In genomic region chr20:46709055-46709458, GRCh38 we compare ENCODE assay signal across 8 cellular contexts. TPM values are rescaled to one million over a fixed set of nuclear protein-coding genes. Genes with fewer than 3 reads are reported as not detected.
DNase-seq lines count a peak whose midpoint lies in the region; ATAC-seq, FAIRE-seq and TF ChIP-seq lines count a peak whose summit lies in the region.

No MANE protein-coding gene starts in this region.

- peaks cover 47% of the 10 kb centered on the region for H3K27me3 Mint-ChIP-seq in activated naive CD8-positive, alpha-beta T cell treated with anti-CD3 and anti-CD28 coated beads, Interleukin-2, amount 50 U/mL, for 24 hours

- WGBS in small intestine, 3 donors: 57 to 74% (median 64%) methylated on average over 10 to 13 of the region's 13 CpGs

- no peak for TF ChIP-seq CTCF in HEK293 (tag by site-specific recombination; IDR thresholded peaks at IDR 0.05)

- H3K36me3 ChIP-seq in HEK293 (ENCODE audit: control insufficient read depth in 2 of 2, insufficient read depth in 1 of 2, low read length in 2 of 2) (no peaks in the 10 kb centered on the region), iPS-18a (ENCODE audit: control insufficient read depth, low read depth, low read length) (no peaks in the 10 kb centered on the region), small intestine (ENCODE audit: control insufficient read depth in 2 of 2, insufficient read depth in 2 of 2, low read length in 2 of 2) (no peaks in the 10 kb centered on the region)

- peaks cover 8% of the 10 kb centered on the region for H3K4me1 Mint-ChIP-seq in activated naive CD8-positive, alpha-beta T cell treated with anti-CD3 and anti-CD28 coated beads, Interleukin-2, amount 50 U/mL, for 24 hours

- CTCF ChIA-PET in HEK293 (lab: Yijun Ruan, JAX): interaction anchor here (0.5 to 2.2 kb wide), 7 partner anchors 10 to 732 kb away, joined by 3 to 8 read pairs (median 4); no protein-coding TSS in a partner anchor

- peak overlapping the region; percentile 52 for H3K4me3 ChIP-seq in HEK293 (ENCODE audit: low read depth, low read length)
- peak overlapping the region; percentile 69 for H3K4me3 ChIP-seq in iPS-18a (ENCODE audit: low read length)
- H3K4me3 ChIP-seq in small intestine (ENCODE audit: low read depth in 1 of 2, low read length in 2 of 2): peak overlapping the region in 1 of 2 donors; percentile 42

- no peak for DNase-seq in activated naive CD8-positive, alpha-beta T cell treated with anti-CD3 and anti-CD28 coated beads, Interleukin-2, amount 50 U/mL, for 24 hours
- DNase-seq in small intestine (peak; percentile 36), DMS79 treated with DMSO at 0.1 percent for 48 hours (lab: John Stamatoyannopoulos, UW) (no peak), NCI-H345 treated with DMSO at 0.1 percent for 48 hours (lab: John Stamatoyannopoulos, UW; ENCODE audit: unreplicated experiment) (no peak), AG20443 (ENCODE audit: low spot score) (no peak), substantia nigra (lab: John Stamatoyannopoulos, UW) (no peak)

- no peak for ATAC-seq in activated naive CD8-positive, alpha-beta T cell treated with anti-CD3 and anti-CD28 coated beads, Interleukin-2, amount 50 U/mL, for 24 hours

- H3K9me3 Mint-ChIP-seq in activated naive CD8-positive, alpha-beta T cell treated with anti-CD3 and anti-CD28 coated beads, Interleukin-2, amount 50 U/mL, for 24 hours: no peaks in the 10 kb centered on the region

- H3K27me3 ChIP-seq in iPS-18a (ENCODE audit: control insufficient read depth, insufficient read depth, low read length) (peaks cover 10% of the 10 kb centered on the region), small intestine (ENCODE audit: control insufficient read depth in 2 of 2, insufficient read depth in 2 of 2, low read length in 2 of 2) (no peaks in the 10 kb centered on the region)

- no peaks in the 10 kb centered on the region for H3K36me3 Mint-ChIP-seq in activated naive CD8-positive, alpha-beta T cell treated with anti-CD3 and anti-CD28 coated beads, Interleukin-2, amount 50 U/mL, for 24 hours (ENCODE audit: low read depth)

- H3K4me1 ChIP-seq in HEK293 (ENCODE audit: control insufficient read depth, insufficient read depth, low read length) (no peaks in the 10 kb centered on the region), iPS-18a (ENCODE audit: control insufficient read depth, low read depth, low read length) (peaks cover 23% of the 10 kb centered on the region), small intestine (ENCODE audit: control insufficient read depth in 2 of 2, insufficient read depth in 1 of 2, low read depth in 1 of 2, low read length in 1 of 2) (no peaks in the 10 kb centered on the region)

- no peak for FAIRE-seq in small intestine (lab: Jason Lieb, UNC)

- peak overlapping the region; percentile 28 for H3K9ac ChIP-seq in iPS-18a (ENCODE audit: low read length)

- POLR2A ChIA-PET in HEK293 (lab: Yijun Ruan, JAX): no interaction called here

- H3K27ac ChIP-seq in HEK293 (ENCODE audit: extremely low read depth, low read depth, low read length) (no peak overlapping the region), iPS-18a (ENCODE audit: low read length) (no peak overlapping the region), small intestine (ENCODE audit: low read depth in 1 of 2, low read length in 1 of 2) (peak overlapping the region; percentile 1 to 77), substantia nigra (ENCODE audit: low read depth, low read length, poor library complexity, severe bottlenecking) (no peak overlapping the region)

- H3K4me3 Mint-ChIP-seq in activated naive CD8-positive, alpha-beta T cell treated with anti-CD3 and anti-CD28 coated beads, Interleukin-2, amount 50 U/mL, for 24 hours: peak overlapping the region; percentile 47

- H3K9me3 ChIP-seq in HEK293 (ENCODE audit: control insufficient read depth, insufficient read depth, low read depth, low read length): no peaks in the 10 kb centered on the region
- no peaks in the 10 kb centered on the region for H3K9me3 ChIP-seq in iPS-18a (ENCODE audit: control insufficient read depth, low read depth, low read length)
- no peaks in the 10 kb centered on the region for H3K9me3 ChIP-seq in small intestine (ENCODE audit: control insufficient read depth, low read depth)

- H3K27ac Mint-ChIP-seq in activated naive CD8-positive, alpha-beta T cell treated with anti-CD3 and anti-CD28 coated beads, Interleukin-2, amount 50 U/mL, for 24 hours: no peak overlapping the region

TF ChIP-seq in HEK293, 187 proteins besides CTCF, POLR2A, EP300 and RAD21 (continues in another document):
- TF ChIP-seq, protein P1, sequence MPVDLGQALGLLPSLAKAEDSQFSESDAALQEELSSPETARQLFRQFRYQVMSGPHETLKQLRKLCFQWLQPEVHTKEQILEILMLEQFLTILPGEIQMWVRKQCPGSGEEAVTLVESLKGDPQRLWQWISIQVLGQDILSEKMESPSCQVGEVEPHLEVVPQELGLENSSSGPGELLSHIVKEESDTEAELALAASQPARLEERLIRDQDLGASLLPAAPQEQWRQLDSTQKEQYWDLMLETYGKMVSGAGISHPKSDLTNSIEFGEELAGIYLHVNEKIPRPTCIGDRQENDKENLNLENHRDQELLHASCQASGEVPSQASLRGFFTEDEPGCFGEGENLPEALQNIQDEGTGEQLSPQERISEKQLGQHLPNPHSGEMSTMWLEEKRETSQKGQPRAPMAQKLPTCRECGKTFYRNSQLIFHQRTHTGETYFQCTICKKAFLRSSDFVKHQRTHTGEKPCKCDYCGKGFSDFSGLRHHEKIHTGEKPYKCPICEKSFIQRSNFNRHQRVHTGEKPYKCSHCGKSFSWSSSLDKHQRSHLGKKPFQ (tag by site-specific recombination; IDR thresholded peaks at IDR 0.05): no peak
- TF ChIP-seq ZNF843 (tag by site-specific recombination; IDR thresholded peaks at IDR 0.05): no peak
- no peak for TF ChIP-seq IKZF3 (tag by site-specific recombination; IDR thresholded peaks at IDR 0.05)
- no peak for TF ChIP-seq HIC1 (tag by site-specific recombination; IDR thresholded peaks at IDR 0.05)
- TF ChIP-seq, protein P2, sequence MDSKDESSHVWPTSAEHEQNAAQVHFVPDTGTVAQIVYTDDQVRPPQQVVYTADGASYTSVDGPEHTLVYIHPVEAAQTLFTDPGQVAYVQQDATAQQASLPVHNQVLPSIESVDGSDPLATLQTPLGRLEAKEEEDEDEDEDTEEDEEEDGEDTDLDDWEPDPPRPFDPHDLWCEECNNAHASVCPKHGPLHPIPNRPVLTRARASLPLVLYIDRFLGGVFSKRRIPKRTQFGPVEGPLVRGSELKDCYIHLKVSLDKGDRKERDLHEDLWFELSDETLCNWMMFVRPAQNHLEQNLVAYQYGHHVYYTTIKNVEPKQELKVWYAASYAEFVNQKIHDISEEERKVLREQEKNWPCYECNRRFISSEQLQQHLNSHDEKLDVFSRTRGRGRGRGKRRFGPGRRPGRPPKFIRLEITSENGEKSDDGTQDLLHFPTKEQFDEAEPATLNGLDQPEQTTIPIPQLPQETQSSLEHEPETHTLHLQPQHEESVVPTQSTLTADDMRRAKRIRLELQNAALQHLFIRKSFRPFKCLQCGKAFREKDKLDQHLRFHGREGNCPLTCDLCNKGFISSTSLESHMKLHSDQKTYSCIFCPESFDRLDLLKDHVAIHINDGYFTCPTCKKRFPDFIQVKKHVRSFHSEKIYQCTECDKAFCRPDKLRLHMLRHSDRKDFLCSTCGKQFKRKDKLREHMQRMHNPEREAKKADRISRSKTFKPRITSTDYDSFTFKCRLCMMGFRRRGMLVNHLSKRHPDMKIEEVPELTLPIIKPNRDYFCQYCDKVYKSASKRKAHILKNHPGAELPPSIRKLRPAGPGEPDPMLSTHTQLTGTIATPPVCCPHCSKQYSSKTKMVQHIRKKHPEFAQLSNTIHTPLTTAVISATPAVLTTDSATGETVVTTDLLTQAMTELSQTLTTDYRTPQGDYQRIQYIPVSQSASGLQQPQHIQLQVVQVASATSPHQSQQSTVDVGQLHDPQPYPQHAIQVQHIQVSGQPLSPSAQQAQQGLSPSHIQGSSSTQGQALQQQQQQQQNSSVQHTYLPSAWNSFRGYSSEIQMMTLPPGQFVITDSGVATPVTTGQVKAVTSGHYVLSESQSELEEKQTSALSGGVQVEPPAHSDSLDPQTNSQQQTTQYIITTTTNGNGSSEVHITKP (tag by site-specific recombination; IDR thresholded peaks at IDR 0.05): no peak
- no peak for TF ChIP-seq ZNF214 (tag by site-specific recombination; IDR thresholded peaks at IDR 0.05; ENCODE audit: borderline replicate concordance)
- TF ChIP-seq ZNF10 (tag by site-specific recombination; IDR thresholded peaks at IDR 0.05): no peak
- TF ChIP-seq BCL11B (tag by site-specific recombination; IDR thresholded peaks at IDR 0.05; ENCODE audit: low read depth): no peak
- TF ChIP-seq PRDM1 (tag by site-specific recombination; IDR thresholded peaks at IDR 0.05): no peak
- TF ChIP-seq ZNF121 (tag by site-specific recombination; IDR thresholded peaks at IDR 0.05): no peak
- no peak for TF ChIP-seq ZNF394 (tag by site-specific recombination; IDR thresholded peaks at IDR 0.05; ENCODE audit: borderline replicate concordance)
- TF ChIP-seq ZNF311 (tag by site-specific recombination; IDR thresholded peaks at IDR 0.05; ENCODE audit: borderline replicate concordance): no peak

RNA-seq across cellular contexts. Expression of gene SLC2A10, which starts 0.4 kb away (rescaled TPM):
- 1 to 10 TPM in 2 of 3 donors, under 1 TPM in 1; 0.27 to 3.7 (median 1.3) TPM for polyA plus RNA-seq in small intestine

RNA-seq across cellular contexts. Expression of gene TP53RK, which starts 19.8 kb away (rescaled TPM):
- 10 to 100 TPM in 1 of 3 donors, 1 to 10 TPM in 2; 9.4 to 10.8 (median 9.6) TPM for polyA plus RNA-seq in small intestine

RNA-seq across cellular contexts. Expression of gene SLC13A3, which starts 57.8 kb away (rescaled TPM):
- under 1 TPM in 2 of 3 donors, not detected in 1; 0.39 to 0.54 TPM for polyA plus RNA-seq in small intestine

Comparison
In these comparisons a context has a peak if more than half of its experiments do, and no peak if none do; other contexts are left out.
1. H3K27ac ChIP-seq: peak in small intestine (2 of 2); none in HEK293 (single experiment), iPS-18a (single experiment) and substantia nigra (single experiment).